Comparison of ENCODE assay signal across 1 cellular context in genomic region chr2:58240938-58241755, GRCh38.
TF ChIP-seq lines count a peak whose summit lies in the region.

FANCL (minus strand) TSS chr2:58241325; CDS start chr2:58241313, 12 bp downstream.

TF ChIP-seq in K562, 482 proteins besides CTCF, POLR2A, EP300 and RAD21 (continued from another document and continues in another):
- TF ChIP-seq MIER1 (IDR thresholded peaks at IDR 0.05; ENCODE audit: low read depth) (no peak), HLTF (IDR thresholded peaks at IDR 0.05) (no peak), ID3 (CRISPR knock-in tag; IDR thresholded peaks at IDR 0.05) (no peak), ID3 (tag; IDR thresholded peaks at IDR 0.05) (no peak), GTF2A2 (tag; IDR thresholded peaks at IDR 0.05) (no peak), HEY1 (CRISPR knock-in tag; IDR thresholded peaks at IDR 0.05; ENCODE audit: borderline replicate concordance) (no peak), ZNF589 (CRISPR knock-in tag; IDR thresholded peaks at IDR 0.05; ENCODE audit: low read depth) (no peak), FOXJ3 (CRISPR knock-in tag; IDR thresholded peaks at IDR 0.05) (0 out of 2 replicates have a peak, but pooled peaks have one; percentile 1), RFX7 (CRISPR knock-in tag; IDR thresholded peaks at IDR 0.05) (no peak), TSHZ1 (CRISPR knock-in tag; IDR thresholded peaks at IDR 0.05) (no peak), FOXK2 (conservative IDR thresholded peaks at IDR 0.05 in 1 of 2, IDR thresholded peaks at IDR 0.05 in 1 of 2; ENCODE audit: low read depth in 2 of 2) (peak; percentile 38 to 49; a peak in 2 of 4 replicates), CBX1 (IDR thresholded peaks at IDR 0.05; ENCODE audit: low read depth) (peak; percentile 82), MED1 (CRISPR knock-in tag; IDR thresholded peaks at IDR 0.05; ENCODE audit: borderline replicate concordance) (no peak), ATF3 (IDR thresholded peaks at IDR 0.05) (0 out of 2 replicates have a peak, but pooled peaks have one; percentile 7), ATF3 (CRISPR knock-in tag; conservative IDR thresholded peaks at IDR 0.05) (no peak), EWSR1 (IDR thresholded peaks at IDR 0.05; ENCODE audit: borderline replicate concordance, low read depth, partially characterized antibody) (no peak), TBL1XR1 (IDR thresholded peaks at IDR 0.05; ENCODE audit: low read length in 2 of 2) (0 out of 4 replicates have a peak, but pooled peaks of 1 of the 2 experiments have one; percentile 47), SIN3A (IDR thresholded peaks at IDR 0.05; ENCODE audit: borderline replicate concordance in 2 of 2, control insufficient read depth in 1 of 2, low read depth in 2 of 2, low read length in 2 of 2) (peak in 1 of 2 experiments; percentile 73; a peak in 1 of 4 replicates), ZNF586 (CRISPR knock-in tag; conservative IDR thresholded peaks at IDR 0.05) (no peak), SMAD2 (IDR thresholded peaks at IDR 0.05; ENCODE audit: low read depth, low read length) (no peak), UBTF (IDR thresholded peaks at IDR 0.05; ENCODE audit: borderline replicate concordance in 1 of 2, low read depth in 2 of 2, low read length in 2 of 2) (peak in 1 of 2 experiments; percentile 59; a peak in 1 of 4 replicates), MYBL2 (IDR thresholded peaks at IDR 0.05; ENCODE audit: low read depth) (no peak), MYBL2 (CRISPR knock-in tag; IDR thresholded peaks at IDR 0.05; ENCODE audit: borderline replicate concordance) (no peak), NR2F6 (CRISPR knock-in tag; IDR thresholded peaks at IDR 0.05) (no peak), ZNF407 (IDR thresholded peaks at IDR 0.05; ENCODE audit: low read depth) (no peak), ETV1 (tag; conservative IDR thresholded peaks at IDR 0.05; ENCODE audit: low read depth) (peak; percentile 91), CREBBP (IDR thresholded peaks at IDR 0.05; ENCODE audit: low read depth, low read length) (no peak), HDAC2 (IDR thresholded peaks at IDR 0.05) (no peak), TOE1 (IDR thresholded peaks at IDR 0.05; ENCODE audit: borderline replicate concordance) (0 out of 2 replicates have a peak, but pooled peaks have one; percentile 15), TOE1 (CRISPR knock-in tag; IDR thresholded peaks at IDR 0.05; ENCODE audit: borderline replicate concordance, low read depth) (no peak), KLF13 (tag; IDR thresholded peaks at IDR 0.05; ENCODE audit: borderline replicate concordance, low read depth) (peak; percentile 49; the same call in 1 of the 2 replicates), PYGO2 (tag; IDR thresholded peaks at IDR 0.05) (no peak), SRSF3 (IDR thresholded peaks at IDR 0.05; ENCODE audit: insufficient read depth, low read length) (no peak), FOXO4 (CRISPR knock-in tag; IDR thresholded peaks at IDR 0.05) (no peak), ZNF280B (CRISPR knock-in tag; IDR thresholded peaks at IDR 0.05) (no peak), HDAC8 (tag; IDR thresholded peaks at IDR 0.05) (no peak), OTX1 (CRISPR knock-in tag; IDR thresholded peaks at IDR 0.05) (no peak), KLF1 (tag; IDR thresholded peaks at IDR 0.05) (peak; percentile 38; the same call in 1 of the 2 replicates), THRB (CRISPR knock-in tag; conservative IDR thresholded peaks at IDR 0.05) (no peak), SMC3 (conservative IDR thresholded peaks at IDR 0.05; ENCODE audit: insufficient read depth, low read depth, low read length) (no peak), EP400 (IDR thresholded peaks at IDR 0.05) (peak; percentile 80), POLR2B (IDR thresholded peaks at IDR 0.05; ENCODE audit: low read depth, partially characterized antibody) (peak; percentile 91), ZNF778 (CRISPR knock-in tag; IDR thresholded peaks at IDR 0.05) (no peak)
